ENCODE assay signal across 16 cellular contexts in the genomic region with DNA sequence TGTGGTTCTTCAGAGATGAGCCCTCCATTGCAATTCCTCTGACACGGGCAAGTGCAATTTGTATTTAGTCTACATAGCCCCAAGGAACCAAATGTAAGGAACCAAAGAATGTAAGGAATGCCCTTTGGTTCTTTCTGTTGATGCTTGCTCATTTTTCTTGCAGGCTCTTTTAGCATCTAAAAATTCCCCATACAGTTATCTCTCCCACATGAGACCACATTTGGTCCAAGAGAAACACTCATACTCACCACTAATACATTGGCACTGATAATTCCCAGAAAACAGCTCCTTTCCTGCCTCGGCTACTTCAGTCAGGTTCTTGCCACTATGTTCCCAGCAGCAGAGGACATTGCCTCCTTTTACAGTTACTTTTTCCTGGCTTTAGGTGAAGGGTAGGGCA.
DNase-seq lines count a peak whose midpoint lies in the region; ATAC-seq and TF ChIP-seq lines count a peak whose summit lies in the region.
"Had no signal": no experiment of that assay in that cellular context is flagged by ENCODE, and none has a peak within 500 bp of the region (broad histone marks: within the 10 kb centered on the region; RNA-seq: fewer than 3 reads in every experiment).

No MANE protein-coding gene starts in this region.

- no peak overlapping the region for H3K4me3 Mint-ChIP-seq in GM23338
- H3K4me3 Mint-ChIP-seq: activated CD4-positive, alpha-beta memory T cell treated with anti-CD3 and anti-CD28 coated beads for 36 hours; IgD-negative memory B cell; natural killer cell treated with Interleukin-12 subunit alpha and Interleukin-12 subunit beta and Interleukin-15 and Interleukin-18, amount 100 ng/mL, for 72 hours had no signal

- peaks cover 3% of the 10 kb centered on the region; the same call in 1 of the 2 replicates for H3K9me2 ChIP-seq in GM23338 (ENCODE audit: insufficient read depth)

- H3K4me1 Mint-ChIP-seq in GM23338, result peaks cover 4% of the 10 kb centered on the region
- H3K4me1 Mint-ChIP-seq: IgD-negative memory B cell had no signal

- WGBS in heart left ventricle, 4 donors, result 31 to 41% (median 33%) methylated on average over 2 of the region's 2 CpGs

- DNase-seq in GM23338 (ENCODE audit: low spot score) (peak; percentile 32), ascending aorta (ENCODE audit: low spot score in 2 of 2) (peak in 1 of 2 donors; percentile 79), heart left ventricle (no peak), stromal cell of bone marrow (ENCODE audit: low read depth) (peak; percentile 68), kidney tubule cell (ENCODE audit: low spot score) (no peak)
- no peak for DNase-seq in stimulated activated CD4-positive, alpha-beta T cell treated with anti-CD3 and anti-CD28 coated beads, Interleukin-15, amount 100 ng/mL, for 24 hours
- DNase-seq: activated CD4-positive, alpha-beta memory T cell treated with anti-CD3 and anti-CD28 coated beads for 36 hours; activated effector memory CD4-positive, alpha-beta T cell treated with Interleukin-2 at 50 U/mL for 16 hours; Caco-2; NCI-H1436 treated with DMSO at 0.1 percent for 48 hours; NCI-H524 treated with DMSO at 0.1 percent for 48 hours; small intestine had no signal

- H3K9me3 ChIP-seq in ascending aorta (no peaks in the 10 kb centered on the region), heart left ventricle (no peaks in the 10 kb centered on the region)
- H3K9me3 ChIP-seq: Caco-2 had no signal

- H3K4me2 ChIP-seq in GM23338, result no peak overlapping the region

- H3K9me3 Mint-ChIP-seq in GM23338, result no peaks in the 10 kb centered on the region
- H3K9me3 Mint-ChIP-seq: natural killer cell treated with Interleukin-12 subunit alpha and Interleukin-12 subunit beta and Interleukin-15 and Interleukin-18, amount 100 ng/mL, for 72 hours had no signal

- no peaks in the 10 kb centered on the region for H3K36me3 Mint-ChIP-seq in GM23338 (ENCODE audit: low read depth)
- H3K36me3 Mint-ChIP-seq: activated CD4-positive, alpha-beta memory T cell treated with anti-CD3 and anti-CD28 coated beads for 36 hours; IgD-negative memory B cell had no signal

- intact Hi-C loops in ascending aorta (cut with DNase I) (loop anchor here (10.0 kb wide), 1 partner anchor 353 kb away; no protein-coding TSS in a partner anchor), heart left ventricle (cut with DNase I) (loop anchor here in 4 of 10 donors (10.0 kb wide), 2 partner anchors 113 to 123 kb away; no protein-coding TSS in a partner anchor)

- no peak overlapping the region for H3K4me3 ChIP-seq in GM23338
- no peak overlapping the region for H3K4me3 ChIP-seq in ascending aorta
- H3K4me3 ChIP-seq in heart left ventricle, result no peak overlapping the region

- no peak for TF ChIP-seq POLR2A in heart left ventricle (IDR thresholded peaks at IDR 0.05)

- H3K79me2 ChIP-seq in GM23338 (replicated peaks; ENCODE audit: insufficient read depth), result no peaks in the 10 kb centered on the region

- H3K27ac ChIP-seq in GM23338 (ENCODE audit: low read depth), result no peak overlapping the region; the same call in 1 of the 2 replicates
- H3K27ac ChIP-seq in ascending aorta, result peak overlapping the region; percentile 68 to 77
- H3K27ac ChIP-seq in heart left ventricle, result peak overlapping the region in 1 of 12 donors; percentile 7
- H3K27ac ChIP-seq: RWPE1 had no signal

- H2AFZ ChIP-seq in GM23338, result no peak overlapping the region; the same call in 1 of the 2 replicates

- ATAC-seq in GM23338 (no peak; the same call in 2 of the 3 replicates), heart left ventricle (peak in 3 of 4 donors; percentile 34 to 59 (median 34)), HG02623 (IDR thresholded peaks at IDR 0.05; ENCODE audit: unreplicated experiment) (no peak)
- ATAC-seq: natural killer cell treated with Interleukin-12 subunit alpha and Interleukin-12 subunit beta and Interleukin-15 and Interleukin-18, amount 100 ng/mL, for 72 hours had no signal

- TF ChIP-seq CTCF in GM23338 (conservative IDR thresholded peaks at IDR 0.05; ENCODE audit: low read depth in 2 of 2), result no peak
- peak in 1 of 3 experiments; percentile 35 for TF ChIP-seq CTCF in ascending aorta (IDR thresholded peaks at IDR 0.05)
- TF ChIP-seq CTCF in heart left ventricle (IDR thresholded peaks at IDR 0.05), result no peak

- H3K4me1 ChIP-seq in GM23338 (ENCODE audit: insufficient read depth), result no peaks in the 10 kb centered on the region
- H3K4me1 ChIP-seq in ascending aorta, result peaks cover 0 to 14% of the 10 kb centered on the region in 2 donors
- H3K4me1 ChIP-seq in heart left ventricle, result peaks cover 0 to 7% (median 0%) of the 10 kb centered on the region in 12 donors
- H3K4me1 ChIP-seq: Caco-2 had no signal

- 0 out of 2 replicates have a peak overlapping the region, but pooled peaks have one; percentile 68 for H3K27ac Mint-ChIP-seq in GM23338
- H3K27ac Mint-ChIP-seq: activated CD4-positive, alpha-beta memory T cell treated with anti-CD3 and anti-CD28 coated beads for 36 hours; natural killer cell treated with Interleukin-12 subunit alpha and Interleukin-12 subunit beta and Interleukin-15 and Interleukin-18, amount 100 ng/mL, for 72 hours had no signal

- no peaks in the 10 kb centered on the region for H3K27me3 Mint-ChIP-seq in GM23338 (ENCODE audit: insufficient read depth, low read depth, poor library complexity)
- H3K27me3 Mint-ChIP-seq: activated CD4-positive, alpha-beta memory T cell treated with anti-CD3 and anti-CD28 coated beads for 36 hours; IgD-negative memory B cell had no signal

- H3K27me3 ChIP-seq in GM23338 (ENCODE audit: insufficient read depth), result no peaks in the 10 kb centered on the region
- H3K27me3 ChIP-seq in ascending aorta, result no peaks in the 10 kb centered on the region
- H3K27me3 ChIP-seq in heart left ventricle, result no peaks in the 10 kb centered on the region

- H3F3A ChIP-seq in GM23338 (replicated peaks; ENCODE audit: low read depth), result no peaks in the 10 kb centered on the region

- no peaks in the 10 kb centered on the region for H4K20me1 ChIP-seq in GM23338 (replicated peaks; ENCODE audit: insufficient read depth)

- no peaks in the 10 kb centered on the region for H3K36me3 ChIP-seq in GM23338 (ENCODE audit: insufficient read depth)
- no peaks in the 10 kb centered on the region for H3K36me3 ChIP-seq in ascending aorta
- no peaks in the 10 kb centered on the region for H3K36me3 ChIP-seq in heart left ventricle

TF ChIP-seq in GM23338, 12 proteins besides CTCF, POLR2A, EP300 and RAD21:
- TF ChIP-seq STAT1 (IDR thresholded peaks at IDR 0.05; ENCODE audit: unreplicated experiment) (no peak), EZH2 (IDR thresholded peaks at IDR 0.05; ENCODE audit: low read depth, unreplicated experiment) (no peak), ZNF114 (CRISPR knock-in tag; IDR thresholded peaks at IDR 0.05) (no peak), CREB1 (CRISPR knock-in tag; IDR thresholded peaks at IDR 0.05; ENCODE audit: low read depth) (no peak), ZNF331 (CRISPR knock-in tag; IDR thresholded peaks at IDR 0.05; ENCODE audit: low read depth) (no peak), EZH2phosphoT487 (IDR thresholded peaks at IDR 0.05; ENCODE audit: unreplicated experiment) (no peak)
- TF ChIP-seq, protein P1, sequence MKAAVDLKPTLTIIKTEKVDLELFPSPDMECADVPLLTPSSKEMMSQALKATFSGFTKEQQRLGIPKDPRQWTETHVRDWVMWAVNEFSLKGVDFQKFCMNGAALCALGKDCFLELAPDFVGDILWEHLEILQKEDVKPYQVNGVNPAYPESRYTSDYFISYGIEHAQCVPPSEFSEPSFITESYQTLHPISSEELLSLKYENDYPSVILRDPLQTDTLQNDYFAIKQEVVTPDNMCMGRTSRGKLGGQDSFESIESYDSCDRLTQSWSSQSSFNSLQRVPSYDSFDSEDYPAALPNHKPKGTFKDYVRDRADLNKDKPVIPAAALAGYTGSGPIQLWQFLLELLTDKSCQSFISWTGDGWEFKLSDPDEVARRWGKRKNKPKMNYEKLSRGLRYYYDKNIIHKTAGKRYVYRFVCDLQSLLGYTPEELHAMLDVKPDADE (IDR thresholded peaks at IDR 0.05), result no peak

Comparison
In these comparisons a context has a peak if more than half of its experiments do, and no peak if none do; other contexts are left out.
1. ATAC-seq: peak in heart left ventricle (3 of 4); none in GM23338 (single experiment) and HG02623 (single experiment).
2. DNase-seq: peak in GM23338 (single experiment) and stromal cell of bone marrow (single experiment); none in heart left ventricle (0 of 5), kidney tubule cell (single experiment) and stimulated activated CD4-positive, alpha-beta T cell treated with anti-CD3 and anti-CD28 coated beads, Interleukin-15, amount 100 ng/mL, for 24 hours (single experiment).